In the genomic region with DNA sequence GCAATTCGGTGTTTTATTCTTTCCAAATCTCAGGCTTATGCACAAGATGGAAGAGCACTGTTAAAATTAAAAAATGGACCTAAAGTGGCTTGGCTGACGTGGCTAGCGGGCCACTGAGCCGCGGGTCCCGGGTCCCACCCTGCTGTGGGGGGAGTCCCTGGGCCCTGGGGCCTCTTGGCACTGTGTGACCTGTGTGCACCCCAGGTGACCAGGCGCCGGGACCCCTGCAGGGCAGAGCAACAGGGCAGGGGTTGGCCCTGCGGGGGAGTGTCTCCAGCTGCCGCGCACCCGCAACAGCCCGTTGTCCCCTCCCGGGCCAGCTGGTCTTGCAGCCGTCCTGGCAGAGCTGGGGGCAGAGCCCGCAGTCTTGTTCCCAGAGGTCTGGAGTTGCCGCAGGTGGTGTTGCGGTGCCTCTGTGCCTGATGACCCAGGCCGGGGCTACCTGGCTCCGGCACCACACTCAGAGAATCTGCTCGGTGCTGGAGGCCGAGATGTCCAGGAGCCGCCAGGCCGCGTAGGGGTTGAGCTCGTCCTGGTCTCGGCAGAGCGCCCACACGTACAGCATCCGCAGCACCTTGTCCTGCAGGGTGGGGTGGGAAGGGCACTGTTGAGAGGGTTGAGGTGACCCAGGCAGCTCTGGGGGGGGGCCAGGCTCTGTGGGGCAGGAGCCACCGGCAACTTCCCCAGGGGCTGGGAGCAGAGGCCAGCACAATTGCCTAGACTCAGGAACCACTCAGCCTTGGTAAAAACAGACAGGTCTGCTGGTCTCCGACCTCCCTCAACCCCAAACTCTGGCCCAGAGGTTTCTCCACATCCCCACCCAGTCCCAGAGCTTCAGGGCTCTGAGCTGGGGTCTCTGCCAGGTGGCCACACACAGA, we compare ENCODE assay signal across 9 cellular contexts. TPM values are rescaled to one million over a fixed set of nuclear protein-coding genes. Genes with fewer than 3 reads are reported as not detected.
A peak's percentile ranks its signal among the peaks of the same experiment; 100 is the strongest.
DNase-seq lines count a peak whose midpoint lies in the region; ATAC-seq and TF ChIP-seq lines count a peak whose summit lies in the region.
"Had no signal": no experiment of that assay in that cellular context is flagged by ENCODE, and none has a peak within 500 bp of the region (broad histone marks: within the 10 kb centered on the region; RNA-seq: fewer than 3 reads in every experiment).

No MANE protein-coding gene starts in this region.

- no peak overlapping the region for H3K27ac ChIP-seq in Peyer's patch

- ATAC-seq in left cardiac atrium (no peak), Right ventricle myocardium inferior (no peak), memory B cell (ENCODE audit: low read depth) (no peak)

- no peak for TF ChIP-seq CTCF in Peyer's patch (IDR thresholded peaks at IDR 0.05)

- peaks cover 31% of the 10 kb centered on the region for H3K36me3 ChIP-seq in adipocyte (ENCODE audit: control insufficient read depth, insufficient read depth, low read length, severe bottlenecking)
- H3K36me3 ChIP-seq in Peyer's patch, result peaks cover 0 to 35% (median 0%) of the 10 kb centered on the region in 3 donors

- H3K27ac Mint-ChIP-seq in memory B cell, result no peak overlapping the region

- DNase-seq in left cardiac atrium (peak; percentile 39), Right ventricle myocardium inferior (ENCODE audit: missing footprints) (no peak), adipocyte (ENCODE audit: low read depth) (no peak), memory B cell (ENCODE audit: low spot score in 2 of 2) (peak in 1 of 2 donors; percentile 13), ureter (ENCODE audit: low spot score) (peak; percentile 46), DMS79 treated with DMSO at 0.1 percent for 48 hours (lab: John Stamatoyannopoulos, UW) (no peak), Peyer's patch (no peak)
- DNase-seq in stimulated activated naive CD4-positive, alpha-beta T cell treated with Interleukin-2 at 50 U/mL for 16 hours (lab: John Stamatoyannopoulos, UW), result no peak

- H3K4me1 Mint-ChIP-seq in memory B cell, result peaks cover 14% of the 10 kb centered on the region

- H3K4me1 ChIP-seq in adipocyte (ENCODE audit: control insufficient read depth, insufficient read depth, low read length) (peaks cover 29% of the 10 kb centered on the region), Peyer's patch (peaks cover 0 to 27% (median 12%) of the 10 kb centered on the region in 4 donors)

- peak overlapping the region; percentile 81 for H3K4me3 Mint-ChIP-seq in memory B cell

- H3K9me3 Mint-ChIP-seq in memory B cell, result no peaks in the 10 kb centered on the region

- H3K36me3 Mint-ChIP-seq in memory B cell, result peaks cover 10% of the 10 kb centered on the region

- intact Hi-C loops in left cardiac atrium (cut with DNase I), result no loop called here
- intact Hi-C loops in Right ventricle myocardium inferior (cut with DNase I), result no loop called here

- H3K27me3 Mint-ChIP-seq in memory B cell, result peaks cover 1% of the 10 kb centered on the region

- H3K9ac ChIP-seq in adipocyte (ENCODE audit: low read length), result peak overlapping the region; percentile 83

- H3K27me3 ChIP-seq in adipocyte (replicated peaks; ENCODE audit: control insufficient read depth, insufficient read depth, low read length), result no peaks in the 10 kb centered on the region
- H3K27me3 ChIP-seq in Peyer's patch, result no peaks in the 10 kb centered on the region

- H3K9me3 ChIP-seq in adipocyte (ENCODE audit: control insufficient read depth, low read length) (no peaks in the 10 kb centered on the region), Peyer's patch (no peaks in the 10 kb centered on the region)
- H3K9me3 ChIP-seq: left lung had no signal

- TF ChIP-seq POLR2A in Peyer's patch (IDR thresholded peaks at IDR 0.05), result no peak

- H3K4me3 ChIP-seq in adipocyte (ENCODE audit: low read length) (peak overlapping the region; percentile 78), Peyer's patch (no peak overlapping the region)

RNA-seq across cellular contexts. Expression of a gene that starts 1.0 kb away (rescaled TPM):
- total RNA-seq in left cardiac atrium, result under 1 TPM; 0.91 to 0.97 TPM
- total RNA-seq in Right ventricle myocardium inferior, result 0.19 TPM
- 2.2 TPM for total RNA-seq in ureter
- total RNA-seq in Peyer's patch, result 1 to 10 TPM in 3 of 4 donors, not detected in 1; 1.6 to 2.5 (median 2.4) TPM

RNA-seq across cellular contexts. Expression of a gene that starts 6.8 kb away (rescaled TPM):
- 10 to 100 TPM in 1 of 2 donors, 1 to 10 TPM in 1; 9.6 to 13.9 TPM for total RNA-seq in left cardiac atrium
- 10.3 TPM for total RNA-seq in Right ventricle myocardium inferior
- 21.0 TPM for total RNA-seq in ureter
- total RNA-seq in Peyer's patch, result 10 to 100 TPM in 2 of 4 donors, 1 to 10 TPM in 2; 7.4 to 12.9 (median 9.4) TPM

RNA-seq across cellular contexts. Expression of a gene that starts 12.3 kb away (rescaled TPM):
- total RNA-seq in left cardiac atrium (10 to 100 TPM in 1 of 2 donors, 1 to 10 TPM in 1; 9.7 to 13.6 TPM), Right ventricle myocardium inferior (7.2 TPM), ureter (2.2 TPM), Peyer's patch (not detected)

RNA-seq across cellular contexts. Expression of a gene that starts 16.5 kb away (rescaled TPM):
- total RNA-seq in left cardiac atrium, result 10 to 100 TPM; 70.6 to 73.8 TPM
- 111 TPM for total RNA-seq in Right ventricle myocardium inferior
- 78.3 TPM for total RNA-seq in ureter
- total RNA-seq in Peyer's patch, result 100 to 1,000 TPM in 1 of 4 donors, 10 to 100 TPM in 3; 55.5 to 211 (median 80.7) TPM

RNA-seq across cellular contexts. Expression of a gene that starts 23.3 kb away (rescaled TPM):
- total RNA-seq in left cardiac atrium (10 to 100 TPM; 24.3 to 25.8 TPM), Right ventricle myocardium inferior (28.0 TPM), ureter (35.1 TPM), Peyer's patch (10 to 100 TPM; 16.6 to 39.3 (median 35.0) TPM)

Comparison
In these comparisons a context has a peak if more than half of its experiments do, and no peak if none do; other contexts are left out.
1. DNase-seq: peak in left cardiac atrium (single experiment) and ureter (single experiment); none in Right ventricle myocardium inferior (single experiment), adipocyte (single experiment), DMS79 treated with DMSO at 0.1 percent for 48 hours (single experiment), stimulated activated naive CD4-positive, alpha-beta T cell treated with Interleukin-2 at 50 U/mL for 16 hours (single experiment) and Peyer's patch (0 of 3).